In the genomic region with DNA sequence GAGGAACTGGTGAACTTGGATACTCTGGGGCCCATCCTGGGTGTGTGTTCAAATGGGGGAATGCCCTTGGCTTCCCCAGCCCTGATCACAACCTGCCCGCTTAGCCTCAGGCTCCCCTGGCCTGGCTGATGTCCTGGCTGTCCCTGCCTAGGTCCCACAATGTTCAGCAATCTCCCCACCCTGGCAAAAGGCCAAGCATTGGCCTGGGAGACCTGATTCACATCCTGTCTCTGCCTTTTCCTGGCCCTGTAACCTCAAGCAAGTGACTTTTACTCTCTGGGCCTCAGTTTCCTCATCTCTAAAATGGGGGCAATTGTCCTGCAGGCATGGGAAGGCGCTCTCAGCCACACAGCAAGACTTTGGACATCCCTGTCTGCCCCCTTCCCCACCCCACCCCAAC, we compare ENCODE assay signal across 20 cellular contexts. TPM values are rescaled to one million over a fixed set of nuclear protein-coding genes. Genes with fewer than 3 reads are reported as not detected.
DNase-seq lines count a peak whose midpoint lies in the region; ATAC-seq and TF ChIP-seq lines count a peak whose summit lies in the region.
"Had no signal": no experiment of that assay in that cellular context is flagged by ENCODE, and none has a peak within 500 bp of the region (broad histone marks: within the 10 kb centered on the region; RNA-seq: fewer than 3 reads in every experiment).

No MANE protein-coding gene starts in this region.

- WGBS in heart right ventricle, 2 donors = 85 to 89% methylated on average over 2 of the region's 2 CpGs
- no CpG with 5 or more reads among the region's 2 CpGs for WGBS in H9 (ENCODE audit: extremely low coverage, insufficient read length, low lambda C conversion rate)

- no peak overlapping the region for H3K27ac Mint-ChIP-seq in activated T-helper 17 cell treated with anti-CD3 and anti-CD28 coated beads, Interleukin-2, amount 50 U/mL, for 72 hours
- H3K27ac Mint-ChIP-seq in H9 = peak overlapping the region in 1 of 3 experiments; percentile 84; a peak in 1 of 7 replicates

- no peak overlapping the region for H3K9ac ChIP-seq in H9 (ENCODE audit: extremely low read depth, insufficient read length, low read length)

- H2BK20ac ChIP-seq in H9 (ENCODE audit: low read depth, low read length, poor library complexity, severe bottlenecking) = no peak overlapping the region

- no peaks in the 10 kb centered on the region for H3K4me1 Mint-ChIP-seq in activated T-helper 17 cell treated with anti-CD3 and anti-CD28 coated beads, Interleukin-2, amount 50 U/mL, for 72 hours
- H3K4me1 Mint-ChIP-seq in H9 = peaks cover 21 to 33% of the 10 kb centered on the region in 2 experiments

- peak in 7 of 8 donors; percentile 48 to 81 (median 76) for ATAC-seq in heart right ventricle
- ATAC-seq in Right ventricle myocardium inferior = no peak
- peak; percentile 23 for ATAC-seq in activated T-helper 17 cell treated with anti-CD3 and anti-CD28 coated beads, Interleukin-2, amount 50 U/mL, for 72 hours (replicated peaks)
- ATAC-seq in left ventricle myocardium superior = peak; percentile 62
- ATAC-seq in GM18502 (IDR thresholded peaks at IDR 0.05; ENCODE audit: poor library complexity, unreplicated experiment) = no peak
- ATAC-seq: sciatic nerve, WTC11 had no signal

- no peak overlapping the region for H3K4me3 ChIP-seq in heart right ventricle

- no peak overlapping the region for H3K4me2 ChIP-seq in H9 (ENCODE audit: insufficient read depth, insufficient read length, low read length)

- no peaks in the 10 kb centered on the region for H4K20me1 ChIP-seq in H9 (ENCODE audit: control insufficient read depth, insufficient read depth, insufficient read length)

- no peak overlapping the region for H4K8ac ChIP-seq in H9 (replicated peaks; ENCODE audit: insufficient read length, low read depth, low read length)

- no peak overlapping the region for H4K91ac ChIP-seq in H9 (ENCODE audit: insufficient read length, low read depth, low read length)

- H3K18ac ChIP-seq in H9 (ENCODE audit: insufficient read length, low read depth, low read length) = no peak overlapping the region

- H4K5ac ChIP-seq in H9 (ENCODE audit: insufficient read length, low read depth, low read length) = no peak overlapping the region

- H3K4me3 Mint-ChIP-seq in activated T-helper 17 cell treated with anti-CD3 and anti-CD28 coated beads, Interleukin-2, amount 50 U/mL, for 72 hours = no peak overlapping the region
- H3K4me3 Mint-ChIP-seq in H9 = no peak overlapping the region
- H3K4me3 Mint-ChIP-seq: WTC11 had no signal

- H2BK15ac ChIP-seq in H9 (ENCODE audit: low read depth, low read length) = no peak overlapping the region

- no peaks in the 10 kb centered on the region for H3K23me2 ChIP-seq in H9 (ENCODE audit: insufficient read length, low read depth, low read length, poor library complexity, severe bottlenecking)

- no peak overlapping the region for H3K56ac ChIP-seq in H9 (ENCODE audit: insufficient read length, low read depth, low read length)

- no peak overlapping the region for H2AK5ac ChIP-seq in H9 (ENCODE audit: insufficient read length, low read length)

- TF ChIP-seq CTCF in heart right ventricle (IDR thresholded peaks at IDR 0.05) = no peak
- no peak for TF ChIP-seq CTCF in GM20000 (IDR thresholded peaks at IDR 0.05; ENCODE audit: extremely low read depth, missing control alignments)
- no peak for TF ChIP-seq CTCF in H9 (conservative IDR thresholded peaks at IDR 0.05)

- H3K9me3 Mint-ChIP-seq in activated T-helper 17 cell treated with anti-CD3 and anti-CD28 coated beads, Interleukin-2, amount 50 U/mL, for 72 hours = no peaks in the 10 kb centered on the region
- no peaks in the 10 kb centered on the region for H3K9me3 Mint-ChIP-seq in H9
- H3K9me3 Mint-ChIP-seq: activated T-helper 2 cell treated with anti-CD3 and anti-CD28 coated beads, Interferon-gamma antibody, Interleukin-2, Interleukin-4, amounts not matched to agents 10 μg/mL and 5 μg/mL and 100 μg/mL, durations not matched to agents 14 hours and 24 hours and 36 hours; WTC11 had no signal

- no peaks in the 10 kb centered on the region for H3K79me1 ChIP-seq in H9 (ENCODE audit: insufficient read depth, low read depth, low read length, poor library complexity, severe bottlenecking)

- H2BK5ac ChIP-seq in H9 (ENCODE audit: insufficient read length, low read length) = no peak overlapping the region

- H3K9me3 ChIP-seq in heart right ventricle (no peaks in the 10 kb centered on the region), H9 (ENCODE audit: control insufficient read depth, low read depth, low read length) (no peaks in the 10 kb centered on the region)

- DNase-seq in heart right ventricle = peak; percentile 58 to 63
- DNase-seq in Right ventricle myocardium inferior (ENCODE audit: missing footprints) = no peak
- DNase-seq in left ventricle myocardium superior = peak; percentile 59
- no peak for DNase-seq in GM20000 (ENCODE audit: low spot score)
- DNase-seq in H9 = no peak
- DNase-seq in stimulated activated CD4-positive, alpha-beta T cell treated with anti-CD3 and anti-CD28 coated beads, Interleukin-4, amount 100 ng/mL, for 1 hour = no peak
- DNase-seq: cerebellar nuclear complex, COR-L47, foreskin fibroblast, GOT3, KG1, NCI-H1092 treated with DMSO at 0.1 percent for 48 hours, NCI-H526 treated with DMSO at 0.1 percent for 48 hours, occipital lobe had no signal

- H3K4ac ChIP-seq in H9 (ENCODE audit: low read depth, low read length) = no peak overlapping the region

- no peak overlapping the region for H2AFZ ChIP-seq in H9 (ENCODE audit: low read length)

- intact Hi-C loops in heart right ventricle (cut with DNase I) = loop anchor here in 2 of 10 donors (5.0 to 10.0 kb wide), 2 partner anchors 41 to 48 kb away; no protein-coding TSS in a partner anchor
- intact Hi-C loops in Right ventricle myocardium inferior (cut with DNase I) = no loop called here
- intact Hi-C loops in left ventricle myocardium superior (cut with micrococcal nuclease) = no loop called here

- H3K4me1 ChIP-seq in heart right ventricle (peaks cover 0 to 37% (median 26%) of the 10 kb centered on the region in 9 donors), H9 (ENCODE audit: insufficient read depth, low read length) (no peaks in the 10 kb centered on the region; the same call in 1 of the 2 replicates)

- H2BK12ac ChIP-seq in H9 (ENCODE audit: insufficient read length, low read depth, low read length) = no peak overlapping the region

- no peaks in the 10 kb centered on the region for H3K79me2 ChIP-seq in H9 (ENCODE audit: insufficient read depth, low read length)

- H3K27me3 ChIP-seq in heart right ventricle (no peaks in the 10 kb centered on the region), H9 (ENCODE audit: insufficient read depth, low read length) (no peaks in the 10 kb centered on the region)

- H3T11ph ChIP-seq in H9 (ENCODE audit: low read length) = no peak overlapping the region

- H3K27ac ChIP-seq in heart right ventricle (no peak overlapping the region), H9 (ENCODE audit: insufficient read length, low read depth, low read length) (no peak overlapping the region)
- H3K27ac ChIP-seq: HL-60 had no signal

- no peaks in the 10 kb centered on the region for H3K36me3 Mint-ChIP-seq in activated T-helper 17 cell treated with anti-CD3 and anti-CD28 coated beads, Interleukin-2, amount 50 U/mL, for 72 hours (ENCODE audit: low read depth)
- no peaks in the 10 kb centered on the region for H3K36me3 Mint-ChIP-seq in H9 (ENCODE audit: insufficient read depth in 1 of 3, low read depth in 3 of 3)
- H3K36me3 Mint-ChIP-seq: WTC11 had no signal

- H3K14ac ChIP-seq in H9 (ENCODE audit: insufficient read depth, low read length) = no peak overlapping the region

- H2BK120ac ChIP-seq in H9 (ENCODE audit: low read depth, low read length, poor library complexity, severe bottlenecking) = no peak overlapping the region

- H3K36me3 ChIP-seq in heart right ventricle = peaks cover 0 to 5% (median 0%) of the 10 kb centered on the region in 9 donors

- H3K27me3 Mint-ChIP-seq in activated T-helper 17 cell treated with anti-CD3 and anti-CD28 coated beads, Interleukin-2, amount 50 U/mL, for 72 hours = no peaks in the 10 kb centered on the region
- no peaks in the 10 kb centered on the region; the same call in 1 of the 2 replicates for H3K27me3 Mint-ChIP-seq in H9 (ENCODE audit: low read depth)

- no peak overlapping the region for H3K23ac ChIP-seq in H9 (ENCODE audit: insufficient read length, low read depth, low read length)

RNA-seq across cellular contexts. Expression of gene CPNE2, which starts 14.4 kb away (rescaled TPM):
- total RNA-seq in heart right ventricle (10 to 100 TPM in 6 of 10 donors, 1 to 10 TPM in 4; 6.5 to 18.0 (median 10.7) TPM), Right ventricle myocardium inferior (14.6 TPM), left ventricle myocardium superior (11.2 TPM), H9 (2021) (8.0 and 8.1 TPM in 2 replicates)
- polyA plus RNA-seq in heart right ventricle = 10 to 100 TPM; 23.5 to 32.1 TPM
- total RNA-seq in activated T-helper 17 cell treated with anti-CD3 and anti-CD28 coated beads, Interleukin-2, amount 50 U/mL, for 72 hours = 1 to 10 TPM; 3.8 to 4.4 TPM

Comparison
In these comparisons a context has a peak if more than half of its experiments do, and no peak if none do; other contexts are left out.
1. ATAC-seq: peak in heart right ventricle (7 of 8), activated T-helper 17 cell treated with anti-CD3 and anti-CD28 coated beads, Interleukin-2, amount 50 U/mL, for 72 hours (single experiment) and left ventricle myocardium superior (single experiment); none in Right ventricle myocardium inferior (single experiment) and GM18502 (single experiment).
2. DNase-seq: peak in heart right ventricle (2 of 2) and left ventricle myocardium superior (single experiment); none in Right ventricle myocardium inferior (single experiment), GM20000 (single experiment), H9 (single experiment) and stimulated activated CD4-positive, alpha-beta T cell treated with anti-CD3 and anti-CD28 coated beads, Interleukin-4, amount 100 ng/mL, for 1 hour (single experiment).